ENCODE assay signal across 1 cellular context in genomic region chr22:36336246-36337182, GRCh38.
TF ChIP-seq lines count a peak whose summit lies in the region.

No MANE protein-coding gene starts in this region.

TF ChIP-seq in GM23338, 12 proteins besides CTCF, POLR2A, EP300 and RAD21 (continued from another document):
- TF ChIP-seq ZNF462 (CRISPR knock-in tag; IDR thresholded peaks at IDR 0.05) = no peak
- no peak for TF ChIP-seq ZNF114 (CRISPR knock-in tag; IDR thresholded peaks at IDR 0.05)
- no peak for TF ChIP-seq REST (IDR thresholded peaks at IDR 0.05; ENCODE audit: unreplicated experiment)
- TF ChIP-seq ETS1 (IDR thresholded peaks at IDR 0.05) = no peak
- TF ChIP-seq POLR2AphosphoS5 (IDR thresholded peaks at IDR 0.05; ENCODE audit: low read depth) = no peak
